In genomic region chr17:28335201-28335958, GRCh38 we compare ENCODE assay signal across 8 cellular contexts. TPM values are rescaled to one million over a fixed set of nuclear protein-coding genes. Genes with fewer than 3 reads are reported as not detected.
DNase-seq lines count a peak whose midpoint lies in the region; ATAC-seq, FAIRE-seq and TF ChIP-seq lines count a peak whose summit lies in the region.

A gene with protein sequence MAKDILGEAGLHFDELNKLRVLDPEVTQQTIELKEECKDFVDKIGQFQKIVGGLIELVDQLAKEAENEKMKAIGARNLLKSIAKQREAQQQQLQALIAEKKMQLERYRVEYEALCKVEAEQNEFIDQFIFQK (minus strand): TSS chr17:28335472. CDS start chr17:28331985, 3,487 bp downstream.
A gene with protein sequence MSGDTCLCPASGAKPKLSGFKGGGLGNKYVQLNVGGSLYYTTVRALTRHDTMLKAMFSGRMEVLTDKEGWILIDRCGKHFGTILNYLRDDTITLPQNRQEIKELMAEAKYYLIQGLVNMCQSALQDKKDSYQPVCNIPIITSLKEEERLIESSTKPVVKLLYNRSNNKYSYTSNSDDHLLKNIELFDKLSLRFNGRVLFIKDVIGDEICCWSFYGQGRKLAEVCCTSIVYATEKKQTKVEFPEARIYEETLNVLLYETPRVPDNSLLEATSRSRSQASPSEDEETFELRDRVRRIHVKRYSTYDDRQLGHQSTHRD (plus strand): TSS chr17:28335761. CDS start chr17:28339522, 3,761 bp downstream.

- peak within 1 kb of the TSS; percentile 86 for H3K4me3 ChIP-seq in OCI-LY7 (ENCODE audit: low read depth, low read length, poor library complexity, severe bottlenecking)

- H3K36me3 Mint-ChIP-seq in endothelial cell (ENCODE audit: low read depth, unreplicated experiment), result peaks cover 27% of the 10 kb centered on the region
- peaks cover 3% of the 10 kb centered on the region for H3K36me3 Mint-ChIP-seq in mesothelial cell of epicardium

- POLR2A ChIA-PET in OCI-LY7 (lab: Charles Lee), result interaction anchor here (0.8 to 3.0 kb wide), 9 partner anchors 10 to 260 kb away, joined by 3 to 22 read pairs (median 3); partner anchors contain the start of genes POLDIP2 and TMEM97

- peaks cover 26% of the 10 kb centered on the region for H3K27me3 Mint-ChIP-seq in endothelial cell (ENCODE audit: unreplicated experiment)
- no peaks in the 10 kb centered on the region for H3K27me3 Mint-ChIP-seq in mesothelial cell of epicardium (ENCODE audit: low read depth)

- BruUV-seq in OCI-LY7 (replicated peaks; lab: Mats Ljungman, UMichigan), result no TSS peak

- H3K27ac Mint-ChIP-seq in endothelial cell (ENCODE audit: unreplicated experiment), result peak within 1 kb of the TSS; percentile 100
- H3K27ac Mint-ChIP-seq in mesothelial cell of epicardium, result peak within 1 kb of the TSS; percentile 100

- intact Hi-C loops in OCI-LY7 (cut with micrococcal nuclease; ENCODE audit: unreplicated experiment), result loop anchor here (1.0 to 2.0 kb wide), 2 partner anchors 22 to 35 kb away; partner anchors contain the start of genes POLDIP2, SARM1 and VTN

- DNase-seq in D721Med (ENCODE audit: insufficient read length, low spot score) (peak; percentile 78), HuH-7.5 (ENCODE audit: low spot score) (peak; percentile 87), OCI-LY7 (ENCODE audit: low spot score) (peak; percentile 99), activated T-cell treated with anti-CD3 and anti-CD28 coated beads for 1 hour (ENCODE audit: low read depth) (peak; percentile 92), endothelial cell (ENCODE audit: low spot score) (peak; percentile 96), mesothelial cell of epicardium (ENCODE audit: low spot score in 2 of 2, unreplicated experiment in 2 of 2) (peak; percentile 98 to 99)
- peak; percentile 97 to 99 for DNase-seq in stimulated activated CD8-positive, alpha-beta memory T cell treated with anti-CD3 and anti-CD28 coated beads, Interleukin-15, amount 100 ng/mL, for 48 hours (ENCODE audit: low read depth in 2 of 2)

- TF ChIP-seq CTCF in D721Med (IDR thresholded peaks at IDR 0.05; ENCODE audit: insufficient read depth, missing control alignments), result peak; percentile 21
- no peak for TF ChIP-seq CTCF in OCI-LY7 (conservative IDR thresholded peaks at IDR 0.05; ENCODE audit: low read length)
- TF ChIP-seq CTCF in endothelial cell (IDR thresholded peaks at IDR 0.05; ENCODE audit: unreplicated experiment), result no peak
- no peak for TF ChIP-seq CTCF in mesothelial cell of epicardium (IDR thresholded peaks at IDR 0.05; ENCODE audit: unreplicated experiment)

- H3K4me3 Mint-ChIP-seq in endothelial cell (ENCODE audit: unreplicated experiment) (peak within 1 kb of the TSS; percentile 99), mesothelial cell of epicardium (peak within 1 kb of the TSS; percentile 99)

- CTCF ChIA-PET in OCI-LY7 (lab: Charles Lee; ENCODE audit: unreplicated experiment), result interaction anchor here (0.6 to 1.1 kb wide), 3 partner anchors 14 to 21 kb away, joined by 3 read pairs; partner anchors contain the start of gene POLDIP2

- no peaks in the 10 kb centered on the region for H3K9me3 ChIP-seq in OCI-LY7 (ENCODE audit: low read length)

- H3K4me1 ChIP-seq in OCI-LY7 (ENCODE audit: insufficient read depth, low read length, poor library complexity, severe bottlenecking), result peaks cover 23% of the 10 kb centered on the region

- peak; percentile 93 for ATAC-seq in GM21526 (IDR thresholded peaks at IDR 0.05; ENCODE audit: low FRiP score, unreplicated experiment)

- FAIRE-seq in D721Med (lab: Jason Lieb, UNC), result no peak

- H3K36me3 ChIP-seq in OCI-LY7 (ENCODE audit: insufficient read depth, low read length), result no peaks in the 10 kb centered on the region; the same call in 1 of the 2 replicates

- H3K9me2 ChIP-seq in OCI-LY7 (ENCODE audit: insufficient read depth, low read length), result no peaks in the 10 kb centered on the region

- H3K9me3 Mint-ChIP-seq in endothelial cell (ENCODE audit: unreplicated experiment) (no peaks in the 10 kb centered on the region), mesothelial cell of epicardium (no peaks in the 10 kb centered on the region)

- H3K79me2 ChIP-seq in OCI-LY7 (ENCODE audit: insufficient read depth, low read depth, low read length), result peaks cover 10% of the 10 kb centered on the region; the same call in 1 of the 2 replicates

- no peak within 1 kb of the TSS for H3K27ac ChIP-seq in OCI-LY7 (ENCODE audit: low read depth, low read length, poor library complexity, severe bottlenecking)

- H4K20me1 ChIP-seq in OCI-LY7 (ENCODE audit: insufficient read depth, low read length), result no peaks in the 10 kb centered on the region

- H3K4me1 Mint-ChIP-seq in endothelial cell (ENCODE audit: unreplicated experiment), result peaks cover 60% of the 10 kb centered on the region
- peaks cover 31% of the 10 kb centered on the region for H3K4me1 Mint-ChIP-seq in mesothelial cell of epicardium

- peak within 1 kb of the TSS; percentile 69 for H2AFZ ChIP-seq in OCI-LY7 (ENCODE audit: low read length)

- H3K4me2 ChIP-seq in OCI-LY7 (ENCODE audit: low read length), result peak within 1 kb of the TSS; percentile 97

RNA-seq across cellular contexts. Expression of the first gene that starts in this region (rescaled TPM):
- total RNA-seq in OCI-LY7 (2014; rRNA removed; shearing (Covaris generic)), result 16.3 and 32.9 TPM in 2 replicates
- total RNA-seq in OCI-LY7 (2022) (23.8 and 23.9 TPM in 2 replicates), endothelial cell (ENCODE audit: unreplicated experiment) (47.2 TPM), mesothelial cell of epicardium (36.7 to 40.2 TPM (median 39.8 TPM) in 3 replicates)

RNA-seq across cellular contexts. Expression of the second gene that starts in this region (rescaled TPM):
- total RNA-seq in OCI-LY7 (2014; rRNA removed; shearing (Covaris generic)), result 9.3 and 15.5 TPM in 2 replicates
- 10.6 and 14.7 TPM in 2 replicates for total RNA-seq in OCI-LY7 (2022)
- 104 TPM for total RNA-seq in endothelial cell (ENCODE audit: unreplicated experiment)
- total RNA-seq in mesothelial cell of epicardium, result 35.8 to 41.8 TPM (median 37.6 TPM) in 3 replicates
